24 cellular contexts compared by ENCODE assay signal in genomic region chr11:28092786-28093185, GRCh38.
"Had no signal": no experiment of that assay in that cellular context is flagged by ENCODE, and none has a peak within 500 bp of the region (broad histone marks: within the 10 kb centered on the region; RNA-seq: fewer than 3 reads in every experiment).

No MANE protein-coding gene starts in this region.

- H3K9me3 ChIP-seq: esophagus muscularis mucosa, gastrocnemius medialis, heart right ventricle, left ventricle myocardium inferior, lower lobe of right lung had no signal

- H3K36me3 ChIP-seq: esophagus muscularis mucosa, gastrocnemius medialis, left ventricle myocardium inferior, lower lobe of right lung had no signal

- DNase-seq: cortex of kidney; effector CD8-positive, alpha-beta T cell; effector memory CD8-positive, alpha-beta T cell; endodermal cell; foreskin fibroblast; foreskin melanocyte; gastrocnemius medialis; glutamatergic neuron; head of caudate nucleus; heart right ventricle; hippocampal formation; immature natural killer cell; islet precursor cell; kidney; kidney glomerular epithelial cell; left colon; left ventricle myocardium inferior; lower lobe of right lung; mesendoderm; midbrain; naive thymus-derived CD4-positive, alpha-beta T cell had no signal

- H3K27me3 ChIP-seq: esophagus muscularis mucosa, gastrocnemius medialis, heart right ventricle had no signal

- H3K4me3 ChIP-seq: esophagus muscularis mucosa, gastrocnemius medialis, heart right ventricle, left ventricle myocardium inferior, lower lobe of right lung had no signal

- H3K27ac ChIP-seq: epithelial cell of prostate, esophagus muscularis mucosa, gastrocnemius medialis, heart right ventricle, left ventricle myocardium inferior, lower lobe of right lung had no signal

- H3K4me1 ChIP-seq: esophagus muscularis mucosa, gastrocnemius medialis, heart right ventricle, left ventricle myocardium inferior, lower lobe of right lung had no signal

- ATAC-seq: effector memory CD8-positive, alpha-beta T cell; gastrocnemius medialis; heart right ventricle; left colon; left lobe of liver; lower lobe of right lung; naive thymus-derived CD4-positive, alpha-beta T cell had no signal
